Comparison of ENCODE assay signal across 8 cellular contexts in genomic region chr16:75463417-75464129, GRCh38. TPM values are rescaled to one million over a fixed set of nuclear protein-coding genes. Genes with fewer than 3 reads are reported as not detected.
DNase-seq lines count a peak whose midpoint lies in the region; ATAC-seq and TF ChIP-seq lines count a peak whose summit lies in the region.
"Not testable (repeated sequence)": the region's sequence is repeated elsewhere in the genome, so short reads cannot be mapped to it uniquely, and the experiment has no call there.

No MANE protein-coding gene starts in this region.

- not testable (repeated sequence) for H3K36me3 ChIP-seq in Peyer's patch; muscle layer of colon (ENCODE audit: insufficient read depth, low read length)

- not testable (repeated sequence) for H3K27me3 ChIP-seq in Peyer's patch; muscle layer of colon (ENCODE audit: control insufficient read depth in 1 of 2, insufficient read depth in 2 of 2, low read length in 2 of 2)

- peak overlapping the region; percentile 89 for H3K27ac Mint-ChIP-seq in activated naive CD4-positive, alpha-beta T cell treated with anti-CD3 and anti-CD28 coated beads, Interleukin-2, amount 50 U/mL, for 24 hours

- peak overlapping the region; percentile 96 to 98 (median 96) for H3K27ac ChIP-seq in Peyer's patch
- H3K27ac ChIP-seq in muscle layer of colon (ENCODE audit: low read depth, low read length) = peak overlapping the region; percentile 98

- not testable (repeated sequence) for TF ChIP-seq CTCF in Peyer's patch (IDR thresholded peaks at IDR 0.05); fibroblast of the aortic adventitia (IDR thresholded peaks at IDR 0.05; ENCODE audit: insufficient read depth, low read length)

- in situ Hi-C loops in Caki2 (cut with HindIII; ENCODE audit: low pct_unique_long_range_greater_than_20kb, low sequenced_read_pairs) = not testable (repeated sequence)

- TF ChIP-seq POLR2A in Peyer's patch (IDR thresholded peaks at IDR 0.05) = not testable (repeated sequence)

- peaks cover 0 to 37% (median 2%) of the 10 kb centered on the region in 4 donors for H3K4me1 ChIP-seq in Peyer's patch
- H3K4me1 ChIP-seq in muscle layer of colon (ENCODE audit: insufficient read depth, low read length) = not testable (repeated sequence)

- H3K4me3 Mint-ChIP-seq in activated naive CD4-positive, alpha-beta T cell treated with anti-CD3 and anti-CD28 coated beads, Interleukin-2, amount 50 U/mL, for 24 hours = peak overlapping the region; percentile 96

- H3K27me3 Mint-ChIP-seq in activated naive CD4-positive, alpha-beta T cell treated with anti-CD3 and anti-CD28 coated beads, Interleukin-2, amount 50 U/mL, for 24 hours = not testable (repeated sequence)

- peak overlapping the region; percentile 44 for H3K9ac ChIP-seq in muscle layer of colon (ENCODE audit: low read length)

- ATAC-seq in GM21515 (IDR thresholded peaks at IDR 0.05; ENCODE audit: unreplicated experiment) = peak; percentile 23
- peak; percentile 2 for ATAC-seq in HG03565 (IDR thresholded peaks at IDR 0.05; ENCODE audit: unreplicated experiment)

- not testable (repeated sequence) for H3K36me3 Mint-ChIP-seq in activated naive CD4-positive, alpha-beta T cell treated with anti-CD3 and anti-CD28 coated beads, Interleukin-2, amount 50 U/mL, for 24 hours

- peak; percentile 14 for DNase-seq in Caki2 (ENCODE audit: low read depth)
- peak in 1 of 3 donors; percentile 51 for DNase-seq in Peyer's patch
- DNase-seq in fibroblast of the aortic adventitia (ENCODE audit: low read depth) = peak; percentile 14
- DNase-seq in stimulated activated CD8-positive, alpha-beta memory T cell treated with anti-CD3 and anti-CD28 coated beads, Interleukin-7, amount 100 ng/mL, for 24 hours (ENCODE audit: low read depth) = peak; percentile 8

- H3K4me3 ChIP-seq in Peyer's patch (peak overlapping the region; percentile 87 to 97 (median 94)), fibroblast of the aortic adventitia (ENCODE audit: low read depth, low read length) (peak overlapping the region; percentile 90), muscle layer of colon (ENCODE audit: low read depth in 1 of 2, low read length in 2 of 2) (peak overlapping the region; percentile 63 to 94)

- not testable (repeated sequence) for H3K9me3 Mint-ChIP-seq in activated naive CD4-positive, alpha-beta T cell treated with anti-CD3 and anti-CD28 coated beads, Interleukin-2, amount 50 U/mL, for 24 hours

- not testable (repeated sequence) for H3K9me3 ChIP-seq in Peyer's patch; muscle layer of colon (ENCODE audit: low read length)

- peaks cover 52% of the 10 kb centered on the region for H3K4me1 Mint-ChIP-seq in activated naive CD4-positive, alpha-beta T cell treated with anti-CD3 and anti-CD28 coated beads, Interleukin-2, amount 50 U/mL, for 24 hours

RNA-seq across cellular contexts. Expression of gene TMEM170A, which starts 0.9 kb away (rescaled TPM):
- total RNA-seq in Caki2 (2014; rRNA removed; shearing (Covaris generic); ENCODE audit: low replicate concordance) = 14.9 and 22.5 TPM in 2 replicates
- total RNA-seq in Peyer's patch (10 to 100 TPM; 37.1 to 95.1 (median 62.8) TPM), fibroblast of the aortic adventitia (ENCODE audit: low replicate concordance) (7.0 and 13.6 TPM in 2 replicates)

RNA-seq across cellular contexts. Expression of gene CFDP1, which starts 30.3 kb away (rescaled TPM):
- total RNA-seq in Caki2 (2014; rRNA removed; shearing (Covaris generic); ENCODE audit: low replicate concordance) = 34.9 and 64.6 TPM in 2 replicates
- total RNA-seq in Peyer's patch (100 to 1,000 TPM; 125 to 205 (median 156) TPM), fibroblast of the aortic adventitia (ENCODE audit: low replicate concordance) (47.0 and 108 TPM in 2 replicates)

RNA-seq across cellular contexts. Expression of gene CHST6, which starts 31.7 kb away (rescaled TPM):
- under 0.01 and 0.03 TPM in 2 replicates for total RNA-seq in Caki2 (2014; rRNA removed; shearing (Covaris generic); ENCODE audit: low replicate concordance)
- total RNA-seq in Peyer's patch (10 to 100 TPM in 3 of 4 donors, not detected in 1; 12.8 to 50.2 (median 22.3) TPM), fibroblast of the aortic adventitia (ENCODE audit: low replicate concordance) (0.16 and 0.27 TPM in 2 replicates)
